ENCODE assay signal across 19 cellular contexts in genomic region chr19:16795731-16796130, GRCh38.
"Had no signal": no experiment of that assay in that cellular context is flagged by ENCODE, and none has a peak within 500 bp of the region (broad histone marks: within the 10 kb centered on the region; RNA-seq: fewer than 3 reads in every experiment).

No MANE protein-coding gene starts in this region.

- ATAC-seq: foreskin keratinocyte; pancreas; right cardiac atrium; stimulated activated naive B cell treated with anti-CD40 and anti-IgM and Interleukin-4, amounts not matched to agents 10 μg/mL and 1 μg/mL and 100 μg/mL, for 72 hours; stimulated activated naive CD8-positive, alpha-beta T cell treated with anti-CD3 and anti-CD28 coated beads, Interleukin-15, amount 100 ng/mL, for 72 hours had no signal

- H3K36me3 Mint-ChIP-seq: immature natural killer cell had no signal

- H3K27ac ChIP-seq: colonic mucosa, foreskin keratinocyte, left ventricle myocardium inferior, lower lobe of right lung, pancreas, testis, tibial nerve had no signal

- H3K4me1 Mint-ChIP-seq: immature natural killer cell; nephron; stimulated activated naive B cell treated with anti-CD40 and anti-IgM and Interleukin-4, amounts not matched to agents 10 μg/mL and 1 μg/mL and 100 μg/mL, for 72 hours; stimulated activated naive CD8-positive, alpha-beta T cell treated with anti-CD3 and anti-CD28 coated beads, Interleukin-15, amount 100 ng/mL, for 72 hours had no signal

- H3K4me1 ChIP-seq: colonic mucosa, foreskin keratinocyte, left ventricle myocardium inferior, lower lobe of right lung, pancreas, testis, tibial nerve had no signal

- H3K9me3 ChIP-seq: colonic mucosa, lower lobe of right lung, pancreas, testis had no signal

- DNase-seq: colonic mucosa; dermis blood vessel endothelial cell; foreskin keratinocyte; immature natural killer cell; left ventricle myocardium inferior; lower lobe of right lung; mesenchymal stem cell; naive B cell; occipital lobe; pancreas; right cardiac atrium; stimulated activated CD4-positive, alpha-beta T cell treated with anti-CD3 and anti-CD28 coated beads, Interleukin-1b, Interleukin-23, amount 100 ng/mL, for 48 hours; stimulated activated CD4-positive, alpha-beta T cell treated with anti-CD3 and anti-CD28 coated beads, Interleukin-4, amount 100 ng/mL, for 4 hours; stimulated activated naive B cell treated with anti-CD40 and anti-IgM and Interleukin-4, amounts not matched to agents 10 μg/mL and 1 μg/mL and 100 μg/mL, for 72 hours; stimulated activated naive CD8-positive, alpha-beta T cell treated with anti-CD3 and anti-CD28 coated beads, Interleukin-15, amount 100 ng/mL, for 72 hours; testis had no signal

- H3K27me3 ChIP-seq: colonic mucosa, foreskin keratinocyte, pancreas, testis, tibial nerve had no signal

- H3K27ac Mint-ChIP-seq: nephron; progenitor cell of endocrine pancreas; stimulated activated naive B cell treated with anti-CD40 and anti-IgM and Interleukin-4, amounts not matched to agents 10 μg/mL and 1 μg/mL and 100 μg/mL, for 72 hours; stimulated activated naive CD8-positive, alpha-beta T cell treated with anti-CD3 and anti-CD28 coated beads, Interleukin-15, amount 100 ng/mL, for 72 hours had no signal

- H3K4me3 Mint-ChIP-seq: immature natural killer cell; nephron; stimulated activated naive B cell treated with anti-CD40 and anti-IgM and Interleukin-4, amounts not matched to agents 10 μg/mL and 1 μg/mL and 100 μg/mL, for 72 hours; stimulated activated naive CD8-positive, alpha-beta T cell treated with anti-CD3 and anti-CD28 coated beads, Interleukin-15, amount 100 ng/mL, for 72 hours had no signal

- H3K36me3 ChIP-seq: colonic mucosa, lower lobe of right lung, pancreas, tibial nerve had no signal

- H3K4me3 ChIP-seq: colonic mucosa, left ventricle myocardium inferior, lower lobe of right lung, pancreas, testis, tibial nerve had no signal

- H3K27me3 Mint-ChIP-seq: progenitor cell of endocrine pancreas; stimulated activated naive B cell treated with anti-CD40 and anti-IgM and Interleukin-4, amounts not matched to agents 10 μg/mL and 1 μg/mL and 100 μg/mL, for 72 hours; stimulated activated naive CD8-positive, alpha-beta T cell treated with anti-CD3 and anti-CD28 coated beads, Interleukin-15, amount 100 ng/mL, for 72 hours had no signal
